Comparison of ENCODE assay signal across 17 cellular contexts in genomic region chr10:17445400-17445998, GRCh38. TPM values are rescaled to one million over a fixed set of nuclear protein-coding genes. Genes with fewer than 3 reads are reported as not detected.
DNase-seq lines count a peak whose midpoint lies in the region; ATAC-seq and TF ChIP-seq lines count a peak whose summit lies in the region.
"Had no signal": no experiment of that assay in that cellular context is flagged by ENCODE, and none has a peak within 500 bp of the region (broad histone marks: within the 10 kb centered on the region; RNA-seq: fewer than 3 reads in every experiment).

No MANE protein-coding gene starts in this region.

- H3K4me3 ChIP-seq in hepatocyte, result no peak overlapping the region
- no peak overlapping the region for H3K4me3 ChIP-seq in dorsolateral prefrontal cortex
- H3K4me3 ChIP-seq in vagina, result no peak overlapping the region

- no peaks in the 10 kb centered on the region for H3K9me3 Mint-ChIP-seq in natural killer cell treated with Interleukin-12 subunit alpha and Interleukin-12 subunit beta and Interleukin-15 and Interleukin-18, amount 100 ng/mL, for 72 hours
- peaks cover 12% of the 10 kb centered on the region for H3K9me3 Mint-ChIP-seq in activated CD8-positive, alpha-beta T cell treated with anti-CD3 and anti-CD28 coated beads, Interleukin-2, amount 10 ng/mL, durations not matched to agents 7 days and 5 days (ENCODE audit: insufficient read depth)

- no peaks in the 10 kb centered on the region for H3K4me1 ChIP-seq in hepatocyte (ENCODE audit: insufficient read depth)
- H3K4me1 ChIP-seq in vagina, result no peaks in the 10 kb centered on the region

- intact Hi-C loops in dorsolateral prefrontal cortex (cut with DNase I) (no loop called here), vagina (cut with DNase I) (no loop called here)

- TF ChIP-seq POLR2A in vagina (IDR thresholded peaks at IDR 0.05), result no peak

- H3K9me2 ChIP-seq in hepatocyte (replicated peaks; ENCODE audit: insufficient read depth), result no peaks in the 10 kb centered on the region

- no peaks in the 10 kb centered on the region for H4K20me1 ChIP-seq in hepatocyte (ENCODE audit: insufficient read depth, poor library complexity, severe bottlenecking)

- no peak overlapping the region for H2AFZ ChIP-seq in hepatocyte

- H3K4me2 ChIP-seq in hepatocyte, result peak overlapping the region; percentile 47

- H3K27me3 ChIP-seq in hepatocyte (peaks cover 10% of the 10 kb centered on the region), dorsolateral prefrontal cortex (peaks cover 0 to 30% (median 5%) of the 10 kb centered on the region in 45 donors), vagina (no peaks in the 10 kb centered on the region)

- CTCF ChIA-PET in activated CD8-positive, alpha-beta T cell treated with anti-CD3 and anti-CD28 coated beads, Interleukin-2, amount 10 ng/mL, durations not matched to agents 7 days and 5 days (lab: Charles Lee), result no interaction called here

- H3K27ac ChIP-seq in VCaP (peak overlapping the region; percentile 91), hepatocyte (no peak overlapping the region), dorsolateral prefrontal cortex (peak overlapping the region in 6 of 59 donors; percentile 17 to 48 (median 30)), vagina (no peak overlapping the region)

- POLR2A ChIA-PET in activated CD8-positive, alpha-beta T cell treated with anti-CD3 and anti-CD28 coated beads, Interleukin-2, amount 10 ng/mL, durations not matched to agents 7 days and 5 days (lab: Charles Lee), result interaction anchor here (0.9 kb wide), 1 partner anchor 8 kb away, joined by 3 read pairs; no protein-coding TSS in a partner anchor

- peaks cover 23% of the 10 kb centered on the region for H3K36me3 Mint-ChIP-seq in natural killer cell treated with Interleukin-12 subunit alpha and Interleukin-12 subunit beta and Interleukin-15 and Interleukin-18, amount 100 ng/mL, for 72 hours
- H3K36me3 Mint-ChIP-seq in activated CD8-positive, alpha-beta T cell treated with anti-CD3 and anti-CD28 coated beads, Interleukin-2, amount 10 ng/mL, durations not matched to agents 7 days and 5 days (ENCODE audit: low read depth), result peaks cover 6% of the 10 kb centered on the region
- H3K36me3 Mint-ChIP-seq: IgD-negative memory B cell, memory B cell had no signal

- WGBS in hepatocyte (ENCODE audit: low lambda C conversion rate, missing lambda C conversion rate), result 42% methylated on average over 5 of the region's 5 CpGs

- H3K27me3 Mint-ChIP-seq in natural killer cell treated with Interleukin-12 subunit alpha and Interleukin-12 subunit beta and Interleukin-15 and Interleukin-18, amount 100 ng/mL, for 72 hours, result no peaks in the 10 kb centered on the region
- peaks cover 39% of the 10 kb centered on the region for H3K27me3 Mint-ChIP-seq in activated CD8-positive, alpha-beta T cell treated with anti-CD3 and anti-CD28 coated beads, Interleukin-2, amount 10 ng/mL, durations not matched to agents 7 days and 5 days (ENCODE audit: low read depth)

- peak overlapping the region; percentile 88 for H3K4me3 Mint-ChIP-seq in natural killer cell treated with Interleukin-12 subunit alpha and Interleukin-12 subunit beta and Interleukin-15 and Interleukin-18, amount 100 ng/mL, for 72 hours
- H3K4me3 Mint-ChIP-seq in activated CD8-positive, alpha-beta T cell treated with anti-CD3 and anti-CD28 coated beads, Interleukin-2, amount 10 ng/mL, durations not matched to agents 7 days and 5 days, result no peak overlapping the region
- H3K4me3 Mint-ChIP-seq: IgD-negative memory B cell; memory B cell; stimulated activated naive CD8-positive, alpha-beta T cell treated with anti-CD3 and anti-CD28 coated beads, Interleukin-15, amount 100 ng/mL, for 72 hours had no signal

- no peaks in the 10 kb centered on the region for H3K79me2 ChIP-seq in hepatocyte

- H3K36me3 ChIP-seq in hepatocyte (replicated peaks; ENCODE audit: insufficient read depth, low read depth) (no peaks in the 10 kb centered on the region), vagina (no peaks in the 10 kb centered on the region)

- ATAC-seq in natural killer cell treated with Interleukin-12 subunit alpha and Interleukin-12 subunit beta and Interleukin-15 and Interleukin-18, amount 100 ng/mL, for 72 hours, result no peak
- ATAC-seq in activated CD8-positive, alpha-beta T cell treated with anti-CD3 and anti-CD28 coated beads, Interleukin-2, amount 10 ng/mL, durations not matched to agents 7 days and 5 days, result no peak
- ATAC-seq in GM18517 (IDR thresholded peaks at IDR 0.05; ENCODE audit: unreplicated experiment), result no peak
- ATAC-seq: stimulated activated naive CD8-positive, alpha-beta T cell treated with anti-CD3 and anti-CD28 coated beads, Interleukin-15, amount 100 ng/mL, for 72 hours had no signal

- DNase-seq in DMS53 treated with DMSO at 0.1 percent for 48 hours (lab: John Stamatoyannopoulos, UW; ENCODE audit: unreplicated experiment) (peak; percentile 13), hepatocyte (ENCODE audit: low spot score) (no peak), dorsolateral prefrontal cortex (no peak), vagina (ENCODE audit: extremely low spot score in 2 of 2) (no peak)
- DNase-seq in natural killer cell treated with Interleukin-12 subunit alpha and Interleukin-12 subunit beta and Interleukin-15 and Interleukin-18, amount 100 ng/mL, for 72 hours (ENCODE audit: low spot score), result no peak
- DNase-seq in activated CD8-positive, alpha-beta T cell treated with anti-CD3 and anti-CD28 coated beads, Interleukin-2, amount 10 ng/mL, durations not matched to agents 7 days and 5 days, result no peak
- DNase-seq: activated CD4-positive, CD25-positive, alpha-beta regulatory T cell treated with anti-CD3 and anti-CD28 coated beads, Interleukin-2, amount 50 U/mL, for 72 hours; activated gamma-delta T cell; COR-L47; foreskin melanocyte; NCI-H2081; NCI-H524 treated with DMSO at 0.1 percent for 48 hours; stimulated activated naive CD8-positive, alpha-beta T cell treated with anti-CD3 and anti-CD28 coated beads, Interleukin-15, amount 100 ng/mL, for 72 hours had no signal

- TF ChIP-seq CTCF in VCaP (conservative IDR thresholded peaks at IDR 0.05) (no peak), hepatocyte (IDR thresholded peaks at IDR 0.05; ENCODE audit: poor library complexity) (no peak), dorsolateral prefrontal cortex (IDR thresholded peaks at IDR 0.05 in 54 of 56, conservative IDR thresholded peaks at IDR 0.05 in 2 of 56; ENCODE audit: low read depth in 1 of 56, partially characterized antibody in 56 of 56) (no peak), vagina (IDR thresholded peaks at IDR 0.05) (no peak)

- H3K9me3 ChIP-seq in hepatocyte (ENCODE audit: low read depth) (no peaks in the 10 kb centered on the region), vagina (peaks cover 10% of the 10 kb centered on the region)

- H3K4me1 Mint-ChIP-seq in natural killer cell treated with Interleukin-12 subunit alpha and Interleukin-12 subunit beta and Interleukin-15 and Interleukin-18, amount 100 ng/mL, for 72 hours (ENCODE audit: low read depth in 2 of 2), result peaks cover 20 to 45% of the 10 kb centered on the region in 2 donors
- peaks cover 8% of the 10 kb centered on the region for H3K4me1 Mint-ChIP-seq in activated CD8-positive, alpha-beta T cell treated with anti-CD3 and anti-CD28 coated beads, Interleukin-2, amount 10 ng/mL, durations not matched to agents 7 days and 5 days (ENCODE audit: low read depth)
- H3K4me1 Mint-ChIP-seq: memory B cell had no signal

- peak overlapping the region; percentile 31 to 79 for H3K27ac Mint-ChIP-seq in natural killer cell treated with Interleukin-12 subunit alpha and Interleukin-12 subunit beta and Interleukin-15 and Interleukin-18, amount 100 ng/mL, for 72 hours
- no peak overlapping the region for H3K27ac Mint-ChIP-seq in activated CD8-positive, alpha-beta T cell treated with anti-CD3 and anti-CD28 coated beads, Interleukin-2, amount 10 ng/mL, durations not matched to agents 7 days and 5 days
- H3K27ac Mint-ChIP-seq: IgD-negative memory B cell; memory B cell; stimulated activated naive CD8-positive, alpha-beta T cell treated with anti-CD3 and anti-CD28 coated beads, Interleukin-15, amount 100 ng/mL, for 72 hours had no signal

RNA-seq across cellular contexts. Expression of gene ST8SIA6, which starts 8.9 kb away (rescaled TPM):
- total RNA-seq in hepatocyte (0.24 TPM in 1 of 2 replicates, not detected in the other), dorsolateral prefrontal cortex (1 to 10 TPM in 116 of 120 experiments, under 1 TPM in 4; 0.63 to 7.4 (median 3.4) TPM), vagina (1.2 TPM)
- 0.10 and 0.94 TPM in 2 replicates for polyA plus RNA-seq in hepatocyte
- 1 to 10 TPM in 1 of 2 donors, under 1 TPM in 1; 0.19 to 1.5 TPM for total RNA-seq in natural killer cell treated with Interleukin-12 subunit alpha and Interleukin-12 subunit beta and Interleukin-15 and Interleukin-18, amount 100 ng/mL, for 72 hours
- total RNA-seq in activated CD8-positive, alpha-beta T cell treated with anti-CD3 and anti-CD28 coated beads, Interleukin-2, amount 10 ng/mL, durations not matched to agents 7 days and 5 days, result not detected
- polyA plus RNA-seq: IgD-negative memory B cell had no signal
